In genomic region chr10:73097305-73097670, GRCh38 we compare ENCODE assay signal across 1 cellular context.
TF ChIP-seq lines count a peak whose summit lies in the region.

No MANE protein-coding gene starts in this region.

TF ChIP-seq in K562, 482 proteins besides CTCF, POLR2A, EP300 and RAD21 (continued from another document and continues in another):
- TF ChIP-seq THAP12 (CRISPR knock-in tag; IDR thresholded peaks at IDR 0.05) = no peak
- TF ChIP-seq PREB (CRISPR knock-in tag; IDR thresholded peaks at IDR 0.05) = no peak
- TF ChIP-seq SMARCC2 (IDR thresholded peaks at IDR 0.05; ENCODE audit: low read depth) = no peak
- TF ChIP-seq KAT7 (CRISPR knock-in tag; IDR thresholded peaks at IDR 0.05; ENCODE audit: borderline replicate concordance) = no peak
- TF ChIP-seq BRD9 (IDR thresholded peaks at IDR 0.05; ENCODE audit: low read depth, partially characterized antibody) = peak; percentile 29
- no peak for TF ChIP-seq REST (CRISPR knock-in tag; IDR thresholded peaks at IDR 0.05; ENCODE audit: low read depth)
- TF ChIP-seq DDX20 (tag; IDR thresholded peaks at IDR 0.05; ENCODE audit: low read depth) = no peak
- TF ChIP-seq ZNF121 (CRISPR knock-in tag; conservative IDR thresholded peaks at IDR 0.05) = no peak
- TF ChIP-seq TGIF2 (CRISPR knock-in tag; IDR thresholded peaks at IDR 0.05) = no peak; the same call in 1 of the 2 replicates
- no peak for TF ChIP-seq PCBP2 (IDR thresholded peaks at IDR 0.05; ENCODE audit: low read depth, low read length, poor library complexity, severe bottlenecking)
- TF ChIP-seq NFYB (IDR thresholded peaks at IDR 0.05; ENCODE audit: extremely low read depth, insufficient read length) = no peak
- no peak for TF ChIP-seq CSDE1 (IDR thresholded peaks at IDR 0.05)
- no peak for TF ChIP-seq DMBX1 (CRISPR knock-in tag; IDR thresholded peaks at IDR 0.05; ENCODE audit: borderline replicate concordance)
- no peak for TF ChIP-seq MXD1 (CRISPR knock-in tag; IDR thresholded peaks at IDR 0.05; ENCODE audit: borderline replicate concordance, poor library complexity, severe bottlenecking)
- TF ChIP-seq TCF7L2 (IDR thresholded peaks at IDR 0.05; ENCODE audit: low read depth, low read length) = no peak
- no peak for TF ChIP-seq ZBTB5 (IDR thresholded peaks at IDR 0.05)
- 0 out of 2 replicates have a peak, but pooled peaks have one; percentile 17 for TF ChIP-seq GATA2 (CRISPR knock-in tag; IDR thresholded peaks at IDR 0.05)
- TF ChIP-seq SIX5 (IDR thresholded peaks at IDR 0.05; ENCODE audit: borderline replicate concordance in 1 of 2, insufficient read depth in 1 of 2, low read depth in 1 of 2, low read length in 2 of 2) = no peak
- TF ChIP-seq ZBTB26 (CRISPR knock-in tag; IDR thresholded peaks at IDR 0.05) = no peak
- no peak for TF ChIP-seq NFIC (IDR thresholded peaks at IDR 0.05)
- TF ChIP-seq TEAD4 (IDR thresholded peaks at IDR 0.05; ENCODE audit: low read length) = no peak
- TF ChIP-seq TEAD4 (CRISPR knock-in tag; IDR thresholded peaks at IDR 0.05; ENCODE audit: borderline replicate concordance) = no peak
- no peak for TF ChIP-seq ZBTB12 (CRISPR knock-in tag; IDR thresholded peaks at IDR 0.05)
- no peak for TF ChIP-seq MTA2 (IDR thresholded peaks at IDR 0.05; ENCODE audit: low read depth)
- TF ChIP-seq CREB3 (tag; conservative IDR thresholded peaks at IDR 0.05; ENCODE audit: low read depth) = no peak
- no peak for TF ChIP-seq RREB1 (CRISPR knock-in tag; IDR thresholded peaks at IDR 0.05)
- no peak for TF ChIP-seq CXXC5 (CRISPR knock-in tag; IDR thresholded peaks at IDR 0.05)
- no peak for TF ChIP-seq ARID3B (CRISPR knock-in tag; IDR thresholded peaks at IDR 0.05; ENCODE audit: borderline replicate concordance)
- no peak for TF ChIP-seq E2F8 (IDR thresholded peaks at IDR 0.05; ENCODE audit: low read depth, partially characterized antibody)
